ENCODE assay signal across 11 cellular contexts in genomic region chr16:74740795-74741304, GRCh38. TPM values are rescaled to one million over a fixed set of nuclear protein-coding genes. Genes with fewer than 3 reads are reported as not detected.
DNase-seq lines count a peak whose midpoint lies in the region; ATAC-seq, FAIRE-seq and TF ChIP-seq lines count a peak whose summit lies in the region.
"Had no signal": no experiment of that assay in that cellular context is flagged by ENCODE, and none has a peak within 500 bp of the region (broad histone marks: within the 10 kb centered on the region; RNA-seq: fewer than 3 reads in every experiment).

No MANE protein-coding gene starts in this region.

- FAIRE-seq in frontal cortex (lab: Jason Lieb, UNC): no peak

- no peak for TF ChIP-seq POLR2A in sigmoid colon (IDR thresholded peaks at IDR 0.05)

- POLR2A ChIA-PET in HEK293 (lab: Yijun Ruan, JAX): no interaction called here

- no peaks in the 10 kb centered on the region for H3K27me3 Mint-ChIP-seq in stimulated activated memory B cell treated with anti-CD40 and anti-IgM and Interleukin-4, amounts not matched to agents 10 μg/mL and 1 μg/mL and 100 μg/mL, for 72 hours
- H3K27me3 Mint-ChIP-seq: stimulated activated naive B cell treated with anti-CD40 and anti-IgM and Interleukin-4, amounts not matched to agents 10 μg/mL and 1 μg/mL and 100 μg/mL, for 72 hours had no signal

- H3K9me3 ChIP-seq in HEK293 (ENCODE audit: control insufficient read depth, insufficient read depth, low read depth, low read length) (no peaks in the 10 kb centered on the region), sigmoid colon (no peaks in the 10 kb centered on the region)

- DNase-seq in SW480 (ENCODE audit: low spot score): peak; percentile 83
- DNase-seq in frontal cortex (ENCODE audit: low spot score in 2 of 2): peak; percentile 63 to 73
- DNase-seq in sigmoid colon: peak; percentile 80
- no peak for DNase-seq in NCI-H2107 (lab: John Stamatoyannopoulos, UW)
- no peak for DNase-seq in dermis blood vessel endothelial cell
- DNase-seq: NCI-H1417; right cardiac atrium; stimulated activated naive B cell treated with anti-CD40 and anti-IgM and Interleukin-4, amounts not matched to agents 10 μg/mL and 1 μg/mL and 100 μg/mL, for 72 hours had no signal

- H3K4me1 Mint-ChIP-seq in stimulated activated memory B cell treated with anti-CD40 and anti-IgM and Interleukin-4, amounts not matched to agents 10 μg/mL and 1 μg/mL and 100 μg/mL, for 72 hours: peaks cover 6% of the 10 kb centered on the region
- H3K4me1 Mint-ChIP-seq: stimulated activated naive B cell treated with anti-CD40 and anti-IgM and Interleukin-4, amounts not matched to agents 10 μg/mL and 1 μg/mL and 100 μg/mL, for 72 hours had no signal

- H3K4me3 Mint-ChIP-seq in stimulated activated memory B cell treated with anti-CD40 and anti-IgM and Interleukin-4, amounts not matched to agents 10 μg/mL and 1 μg/mL and 100 μg/mL, for 72 hours: no peak overlapping the region
- H3K4me3 Mint-ChIP-seq: stimulated activated naive B cell treated with anti-CD40 and anti-IgM and Interleukin-4, amounts not matched to agents 10 μg/mL and 1 μg/mL and 100 μg/mL, for 72 hours had no signal

- H3K4me3 ChIP-seq in HEK293 (ENCODE audit: low read depth, low read length) (no peak overlapping the region), sigmoid colon (no peak overlapping the region)

- no peak overlapping the region for H3K27ac Mint-ChIP-seq in stimulated activated memory B cell treated with anti-CD40 and anti-IgM and Interleukin-4, amounts not matched to agents 10 μg/mL and 1 μg/mL and 100 μg/mL, for 72 hours
- H3K27ac Mint-ChIP-seq: stimulated activated naive B cell treated with anti-CD40 and anti-IgM and Interleukin-4, amounts not matched to agents 10 μg/mL and 1 μg/mL and 100 μg/mL, for 72 hours had no signal

- peaks cover 0 to 7% (median 0%) of the 10 kb centered on the region in 3 donors for H3K27me3 ChIP-seq in sigmoid colon

- no peak for TF ChIP-seq EP300 in sigmoid colon (IDR thresholded peaks at IDR 0.05)

- CTCF ChIA-PET in HEK293 (lab: Yijun Ruan, JAX): interaction anchor here (0.6 to 1.5 kb wide), 5 partner anchors 17 to 1811 kb away, joined by 3 to 5 read pairs (median 3); no protein-coding TSS in a partner anchor

- 15 to 67% methylated on average over 13 of the region's 13 CpGs for WGBS in sigmoid colon, 2 donors

- H3K27ac ChIP-seq in HEK293 (ENCODE audit: extremely low read depth, low read depth, low read length) (no peak overlapping the region), sigmoid colon (peak overlapping the region in 1 of 4 donors; percentile 19)

- H3K36me3 ChIP-seq in HEK293 (ENCODE audit: control insufficient read depth in 2 of 2, insufficient read depth in 1 of 2, low read length in 2 of 2) (no peaks in the 10 kb centered on the region), sigmoid colon (no peaks in the 10 kb centered on the region)

- TF ChIP-seq CTCF in HEK293 (tag by site-specific recombination; IDR thresholded peaks at IDR 0.05) (no peak), sigmoid colon (IDR thresholded peaks at IDR 0.05) (no peak)

- peaks cover 11% of the 10 kb centered on the region for H3K4me1 ChIP-seq in HEK293 (ENCODE audit: control insufficient read depth, insufficient read depth, low read length)
- peaks cover 0 to 30% (median 17%) of the 10 kb centered on the region in 4 donors for H3K4me1 ChIP-seq in sigmoid colon

- H3K36me3 Mint-ChIP-seq in stimulated activated memory B cell treated with anti-CD40 and anti-IgM and Interleukin-4, amounts not matched to agents 10 μg/mL and 1 μg/mL and 100 μg/mL, for 72 hours: peaks cover 7% of the 10 kb centered on the region
- H3K36me3 Mint-ChIP-seq: stimulated activated naive B cell treated with anti-CD40 and anti-IgM and Interleukin-4, amounts not matched to agents 10 μg/mL and 1 μg/mL and 100 μg/mL, for 72 hours had no signal

- H3K9me3 Mint-ChIP-seq in stimulated activated memory B cell treated with anti-CD40 and anti-IgM and Interleukin-4, amounts not matched to agents 10 μg/mL and 1 μg/mL and 100 μg/mL, for 72 hours: no peaks in the 10 kb centered on the region
- H3K9me3 Mint-ChIP-seq: stimulated activated naive B cell treated with anti-CD40 and anti-IgM and Interleukin-4, amounts not matched to agents 10 μg/mL and 1 μg/mL and 100 μg/mL, for 72 hours had no signal

- intact Hi-C loops in sigmoid colon (cut with DNase I): no loop called here

- ATAC-seq in stimulated activated memory B cell treated with anti-CD40 and anti-IgM and Interleukin-4, amounts not matched to agents 10 μg/mL and 1 μg/mL and 100 μg/mL, for 72 hours: no peak
- no peak for ATAC-seq in GM21423 (IDR thresholded peaks at IDR 0.05; ENCODE audit: unreplicated experiment)
- ATAC-seq: stimulated activated naive B cell treated with anti-CD40 and anti-IgM and Interleukin-4, amounts not matched to agents 10 μg/mL and 1 μg/mL and 100 μg/mL, for 72 hours had no signal

TF ChIP-seq in HEK293, 187 proteins besides CTCF, POLR2A, EP300 and RAD21:
- no peak for TF ChIP-seq ZNF292 (tag by site-specific recombination; IDR thresholded peaks at IDR 0.05; ENCODE audit: borderline replicate concordance, low read depth)
- TF ChIP-seq ZIC2 (tag by site-specific recombination; IDR thresholded peaks at IDR 0.05): 0 out of 2 replicates have a peak, but pooled peaks have one; percentile 25
- no peak for TF ChIP-seq ZBTB20 (tag by site-specific recombination; IDR thresholded peaks at IDR 0.05)
- no peak for TF ChIP-seq SP2 (tag by site-specific recombination; IDR thresholded peaks at IDR 0.05)
- no peak for TF ChIP-seq ZNF416 (tag by site-specific recombination; IDR thresholded peaks at IDR 0.05)
- TF ChIP-seq KLF16 (tag by site-specific recombination; IDR thresholded peaks at IDR 0.05): no peak
- peak; percentile 38; the same call in 1 of the 2 replicates for TF ChIP-seq ZNF548 (tag by site-specific recombination; IDR thresholded peaks at IDR 0.05)
- no peak for TF ChIP-seq SP7 (tag by site-specific recombination; IDR thresholded peaks at IDR 0.05)
- TF ChIP-seq ZNF549 (tag by site-specific recombination; IDR thresholded peaks at IDR 0.05): no peak
- no peak for TF ChIP-seq ZEB2 (tag by site-specific recombination; IDR thresholded peaks at IDR 0.05)
- no peak for TF ChIP-seq ZNF354C (tag by site-specific recombination; IDR thresholded peaks at IDR 0.05; ENCODE audit: borderline replicate concordance, low read depth)
- no peak for TF ChIP-seq ZFP69B (tag by site-specific recombination; IDR thresholded peaks at IDR 0.05)

RNA-seq across cellular contexts. Expression of gene FA2H, which starts 33.8 kb away (rescaled TPM):
- total RNA-seq in frontal cortex (0.41 TPM), sigmoid colon (1 to 10 TPM in 1 of 4 donors, under 1 TPM in 1, not detected in 2; 0.71 to 2.2 TPM), dermis blood vessel endothelial cell (not detected in 2 replicates)
- 10 to 100 TPM in 2 of 3 donors, 1 to 10 TPM in 1; 6.0 to 31.0 (median 11.3) TPM for polyA plus RNA-seq in sigmoid colon

RNA-seq across cellular contexts. Expression of gene MLKL, which starts 40.2 kb away (rescaled TPM):
- total RNA-seq in frontal cortex (0.82 TPM), sigmoid colon (10 to 100 TPM in 1 of 4 donors, 1 to 10 TPM in 3; 5.0 to 11.0 (median 8.3) TPM), dermis blood vessel endothelial cell (21.8 and 35.3 TPM in 2 replicates)
- polyA plus RNA-seq in sigmoid colon: 10 to 100 TPM in 1 of 3 donors, 1 to 10 TPM in 2; 6.9 to 26.5 (median 8.4) TPM

Comparison
In these comparisons a context has a peak if more than half of its experiments do, and no peak if none do; other contexts are left out.
1. DNase-seq: peak in SW480 (single experiment), frontal cortex (2 of 2) and sigmoid colon (single experiment); none in NCI-H2107 (single experiment) and dermis blood vessel endothelial cell (single experiment).